In the genomic region with DNA sequence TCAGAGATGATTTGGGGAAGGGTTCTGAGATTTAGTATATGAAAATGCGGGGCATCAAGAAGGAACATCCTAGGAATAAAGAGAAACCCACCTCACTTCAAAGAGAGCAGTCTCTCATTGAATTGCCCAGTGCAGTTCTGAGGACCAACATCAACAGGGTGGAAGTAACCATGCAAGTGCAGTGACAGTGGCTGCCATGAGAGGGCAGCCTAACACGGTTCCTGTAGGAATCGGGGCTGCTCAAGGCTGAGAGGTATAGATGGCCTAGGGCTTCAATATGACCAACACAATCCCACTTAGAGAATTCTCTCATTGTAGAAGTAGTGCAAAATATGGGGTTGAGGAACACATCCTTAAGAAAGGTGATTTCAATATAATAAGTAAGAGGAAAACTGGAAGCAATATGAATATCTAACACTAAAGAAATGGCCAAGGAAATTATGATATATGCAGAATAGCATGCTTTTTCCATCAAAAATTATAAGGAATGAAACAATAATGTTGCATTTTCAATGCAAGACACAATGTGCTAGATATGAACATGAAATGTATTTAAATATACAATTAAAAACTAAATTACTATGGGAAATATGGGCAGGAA, we compare ENCODE assay signal across 8 cellular contexts. TPM values are rescaled to one million over a fixed set of nuclear protein-coding genes. Genes with fewer than 3 reads are reported as not detected.
DNase-seq lines count a peak whose midpoint lies in the region; ATAC-seq and TF ChIP-seq lines count a peak whose summit lies in the region.

No MANE protein-coding gene starts in this region.

- H3K36me3 Mint-ChIP-seq in activated naive CD8-positive, alpha-beta T cell treated with anti-CD3 and anti-CD28 coated beads, Interleukin-2, amount 10 ng/mL, durations not matched to agents 7 days and 5 days = no peaks in the 10 kb centered on the region

- DNase-seq in G401 (ENCODE audit: low spot score) (peak; percentile 46), HT1080 (ENCODE audit: low read depth) (peak; percentile 50), SJCRH30 (peak; percentile 49 to 79), heart left ventricle (peak in 3 of 5 donors; percentile 34 to 58 (median 54)), renal cortical epithelial cell (ENCODE audit: low read depth) (peak; percentile 50)
- peak; percentile 67 for DNase-seq in activated naive CD8-positive, alpha-beta T cell treated with anti-CD3 and anti-CD28 coated beads, Interleukin-2, amount 10 ng/mL, durations not matched to agents 7 days and 5 days

- peaks cover 13% of the 10 kb centered on the region for H3K27me3 Mint-ChIP-seq in activated naive CD8-positive, alpha-beta T cell treated with anti-CD3 and anti-CD28 coated beads, Interleukin-2, amount 10 ng/mL, durations not matched to agents 7 days and 5 days

- POLR2A ChIA-PET in activated naive CD8-positive, alpha-beta T cell treated with anti-CD3 and anti-CD28 coated beads, Interleukin-2, amount 10 ng/mL, durations not matched to agents 7 days and 5 days (lab: Charles Lee) = no interaction called here

- intact Hi-C loops in heart left ventricle (cut with DNase I) = loop anchor here (1.0 to 10.0 kb wide), 10 partner anchors 55 to 518 kb away; a partner anchor contains a TSS

- peaks cover 1% of the 10 kb centered on the region for H3K4me1 Mint-ChIP-seq in activated naive CD8-positive, alpha-beta T cell treated with anti-CD3 and anti-CD28 coated beads, Interleukin-2, amount 10 ng/mL, durations not matched to agents 7 days and 5 days

- 0 to 2% (median 2%) methylated on average over 3 of the region's 3 CpGs for WGBS in heart left ventricle, 4 donors

- H3K4me1 ChIP-seq in SJCRH30 (no peaks in the 10 kb centered on the region), heart left ventricle (peaks cover 0 to 7% (median 0%) of the 10 kb centered on the region in 12 donors)

- H3K36me3 ChIP-seq in SJCRH30 (no peaks in the 10 kb centered on the region), heart left ventricle (no peaks in the 10 kb centered on the region)

- H3K4me3 Mint-ChIP-seq in activated naive CD8-positive, alpha-beta T cell treated with anti-CD3 and anti-CD28 coated beads, Interleukin-2, amount 10 ng/mL, durations not matched to agents 7 days and 5 days = no peak overlapping the region

- no peak overlapping the region for H3K27ac ChIP-seq in SJCRH30
- H3K27ac ChIP-seq in heart left ventricle = no peak overlapping the region

- H3K27me3 ChIP-seq in SJCRH30 (0 out of 2 replicates have a peak, but pooled peaks cover 3% of the 10 kb centered on the region), heart left ventricle (peaks cover 0 to 42% (median 15%) of the 10 kb centered on the region in 9 donors)

- no peak for TF ChIP-seq POLR2A in heart left ventricle (IDR thresholded peaks at IDR 0.05)

- H3K4me3 ChIP-seq in SJCRH30 (no peak overlapping the region), heart left ventricle (no peak overlapping the region)

- no peaks in the 10 kb centered on the region for H3K9me3 ChIP-seq in SJCRH30 (replicated peaks)
- H3K9me3 ChIP-seq in heart left ventricle = no peaks in the 10 kb centered on the region

- TF ChIP-seq CTCF in heart left ventricle (IDR thresholded peaks at IDR 0.05) = peak; percentile 81 to 94 (median 90)

- no peak overlapping the region for H3K27ac Mint-ChIP-seq in activated naive CD8-positive, alpha-beta T cell treated with anti-CD3 and anti-CD28 coated beads, Interleukin-2, amount 10 ng/mL, durations not matched to agents 7 days and 5 days

- ATAC-seq in GM21390 (IDR thresholded peaks at IDR 0.05; ENCODE audit: unreplicated experiment) = peak; percentile 98
- peak; percentile 70 for ATAC-seq in activated naive CD8-positive, alpha-beta T cell treated with anti-CD3 and anti-CD28 coated beads, Interleukin-2, amount 10 ng/mL, durations not matched to agents 7 days and 5 days (ENCODE audit: low read depth)
- peak; percentile 58 to 90 (median 88) for ATAC-seq in heart left ventricle
- ATAC-seq in HG03457 (IDR thresholded peaks at IDR 0.05; ENCODE audit: unreplicated experiment) = no peak

- in situ Hi-C loops in G401 (cut with HindIII; ENCODE audit: low sequenced_read_pairs) = no loop called here

- no peaks in the 10 kb centered on the region for H3K9me3 Mint-ChIP-seq in activated naive CD8-positive, alpha-beta T cell treated with anti-CD3 and anti-CD28 coated beads, Interleukin-2, amount 10 ng/mL, durations not matched to agents 7 days and 5 days

RNA-seq across cellular contexts. Expression of a gene that starts 51.1 kb away (rescaled TPM):
- 3.7 and 5.0 TPM in 2 replicates for total RNA-seq in G401 (2014; rRNA removed; shearing (Covaris generic))
- total RNA-seq in HT1080 (2014; rRNA removed; shearing (Covaris generic)) = 0.10 and 0.74 TPM in 2 replicates
- polyA plus RNA-seq in HT1080 (2015; cell fraction: cytosol; rRNA removed) = 3.0 and 4.7 TPM in 2 replicates
- 5.8 and 6.1 TPM in 2 replicates for polyA plus RNA-seq in HT1080 (2015; cell fraction: nucleus; rRNA removed)
- total RNA-seq in SJCRH30 (2014; rRNA removed; shearing (Covaris generic)) = 4.6 and 4.8 TPM in 2 replicates
- total RNA-seq in activated naive CD8-positive, alpha-beta T cell treated with anti-CD3 and anti-CD28 coated beads, Interleukin-2, amount 10 ng/mL, durations not matched to agents 7 days and 5 days = 1 to 10 TPM in 1 of 2 experiments, under 1 TPM in 1; 0.94 to 1.2 TPM
- total RNA-seq in heart left ventricle = 10 to 100 TPM in 8 of 9 donors, 1 to 10 TPM in 1; 9.7 to 49.6 (median 19.0) TPM
- polyA plus RNA-seq in heart left ventricle = 10 to 100 TPM; 11.2 to 17.6 TPM
- 37.9 and 293 TPM in 2 replicates for total RNA-seq in renal cortical epithelial cell
